ENCODE assay signal across 17 cellular contexts in the genomic region with DNA sequence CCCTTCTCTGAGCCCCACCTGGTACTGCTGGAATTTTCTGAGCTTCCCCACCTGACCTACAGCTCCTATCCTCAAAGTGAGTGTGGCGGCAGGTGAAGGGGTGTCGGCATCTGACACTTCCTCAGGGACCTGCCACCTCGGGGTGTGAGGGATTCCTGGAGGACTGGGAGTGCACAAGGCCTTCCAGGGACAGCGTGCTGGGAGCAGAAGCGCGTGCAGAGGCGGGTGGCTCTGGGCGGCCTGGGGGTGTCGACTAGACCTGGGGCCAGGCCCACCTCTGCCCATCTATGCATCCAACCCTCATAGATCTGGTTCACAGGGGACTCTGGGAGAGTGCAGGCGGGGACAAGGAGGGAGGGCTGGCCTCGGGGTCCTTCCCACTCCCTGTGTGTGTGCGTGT. TPM values are rescaled to one million over a fixed set of nuclear protein-coding genes. Genes with fewer than 3 reads are reported as not detected.
DNase-seq lines count a peak whose midpoint lies in the region; ATAC-seq and TF ChIP-seq lines count a peak whose summit lies in the region.
"Had no signal": no experiment of that assay in that cellular context is flagged by ENCODE, and none has a peak within 500 bp of the region (broad histone marks: within the 10 kb centered on the region; RNA-seq: fewer than 3 reads in every experiment).

No MANE protein-coding gene starts in this region.

- H3K9me3 ChIP-seq in aorta (ENCODE audit: control insufficient read depth, low read length) (no peaks in the 10 kb centered on the region), BE2C (no peaks in the 10 kb centered on the region)

- H3K4me1 Mint-ChIP-seq in activated T-cell treated with anti-CD3 and anti-CD28 coated beads, Interleukin-2, amount 50 U/mL, for 24 hours (ENCODE audit: low read depth) = no peaks in the 10 kb centered on the region

- no peaks in the 10 kb centered on the region for H3K9me3 Mint-ChIP-seq in activated T-cell treated with anti-CD3 and anti-CD28 coated beads, Interleukin-2, amount 50 U/mL, for 24 hours

- H3K27me3 ChIP-seq in aorta (ENCODE audit: control insufficient read depth in 1 of 2, insufficient read depth in 2 of 2, low read length in 1 of 2) = no peaks in the 10 kb centered on the region
- no peaks in the 10 kb centered on the region for H3K27me3 ChIP-seq in BE2C

- no peak overlapping the region for H3K27ac Mint-ChIP-seq in activated T-cell treated with anti-CD3 and anti-CD28 coated beads, Interleukin-2, amount 50 U/mL, for 24 hours

- no peak for ATAC-seq in aorta (ENCODE audit: low FRiP score)
- ATAC-seq: HepG2 had no signal

- H3K27ac ChIP-seq in angular gyrus (ENCODE audit: low read depth, low read length) (peak overlapping the region; percentile 31), aorta (ENCODE audit: low read depth in 1 of 2, low read length in 2 of 2) (no peak overlapping the region)

- H3K4me1 ChIP-seq in aorta (ENCODE audit: control insufficient read depth in 1 of 2, insufficient read depth in 2 of 2, low read length in 2 of 2) (no peaks in the 10 kb centered on the region), BE2C (no peaks in the 10 kb centered on the region)

- no peak for TF ChIP-seq CTCF in BE2C (IDR thresholded peaks at IDR 0.05; ENCODE audit: low read depth, low read length)

- 71 to 72% methylated on average over 12 of the region's 12 CpGs for WGBS in aorta, 2 donors

- intact Hi-C loops in posterior vena cava (cut with DNase I) (no loop called here), aorta (cut with DNase I) (no loop called here)

- no peaks in the 10 kb centered on the region for H3K36me3 ChIP-seq in aorta (ENCODE audit: control insufficient read depth in 1 of 2, insufficient read depth in 2 of 2, low read length in 1 of 2)
- H3K36me3 ChIP-seq in BE2C = no peaks in the 10 kb centered on the region

- H3K27me3 Mint-ChIP-seq in activated T-cell treated with anti-CD3 and anti-CD28 coated beads, Interleukin-2, amount 50 U/mL, for 24 hours = peaks cover 46% of the 10 kb centered on the region

- peak; percentile 19 for DNase-seq in activated T-cell treated with anti-CD3 and anti-CD28 coated beads, Interleukin-2, amount 50 U/mL, for 24 hours
- DNase-seq in activated T-cell treated with anti-CD3 and anti-CD28 coated beads, Interleukin-2, amount 50 U/mL, for 48 hours = no peak
- DNase-seq in posterior vena cava (ENCODE audit: low spot score) (peak; percentile 31), aorta (peak; percentile 26 to 51), superior temporal gyrus (ENCODE audit: extremely low spot score) (no peak), BE2C (no peak)
- DNase-seq: C1 segment of cervical spinal cord, DMS 273 treated with DMSO at 0.1 percent for 48 hours, GF-D8, KG1, NCI-H1417 treated with DMSO at 0.1 percent for 48 hours, NCI-H2029, NCI-H2171 treated with DMSO at 0.1 percent for 48 hours, NCI-H446 treated with DMSO at 0.1 percent for 48 hours, OCI-M1 had no signal

- H3K36me3 Mint-ChIP-seq in activated T-cell treated with anti-CD3 and anti-CD28 coated beads, Interleukin-2, amount 50 U/mL, for 24 hours (ENCODE audit: low read depth) = no peaks in the 10 kb centered on the region

- no peak overlapping the region for H3K4me3 ChIP-seq in aorta (ENCODE audit: low read length in 2 of 2)
- no peak overlapping the region for H3K4me3 ChIP-seq in BE2C (ENCODE audit: low read depth, low read length)

- no peak overlapping the region for H3K4me3 Mint-ChIP-seq in activated T-cell treated with anti-CD3 and anti-CD28 coated beads, Interleukin-2, amount 50 U/mL, for 24 hours

RNA-seq across cellular contexts. Expression of a gene that starts 7.8 kb away (rescaled TPM):
- total RNA-seq in posterior vena cava = 100 to 1,000 TPM; 116 to 141 TPM
- total RNA-seq in aorta = 100 to 1,000 TPM; 110 to 150 TPM
- polyA plus RNA-seq in aorta = 10 to 100 TPM; 33.2 to 85.9 TPM
- 71.6 TPM for polyA plus RNA-seq in BE2C (2012; ENCODE audit: insufficient read depth, insufficient read length, low read depth)

Comparison
In these comparisons a context has a peak if more than half of its experiments do, and no peak if none do; other contexts are left out.
1. DNase-seq: peak in activated T-cell treated with anti-CD3 and anti-CD28 coated beads, Interleukin-2, amount 50 U/mL, for 24 hours (single experiment), posterior vena cava (single experiment) and aorta (2 of 2); none in activated T-cell treated with anti-CD3 and anti-CD28 coated beads, Interleukin-2, amount 50 U/mL, for 48 hours (0 of 2), superior temporal gyrus (single experiment) and BE2C (single experiment).